32 cellular contexts compared by ENCODE assay signal in the genomic region with DNA sequence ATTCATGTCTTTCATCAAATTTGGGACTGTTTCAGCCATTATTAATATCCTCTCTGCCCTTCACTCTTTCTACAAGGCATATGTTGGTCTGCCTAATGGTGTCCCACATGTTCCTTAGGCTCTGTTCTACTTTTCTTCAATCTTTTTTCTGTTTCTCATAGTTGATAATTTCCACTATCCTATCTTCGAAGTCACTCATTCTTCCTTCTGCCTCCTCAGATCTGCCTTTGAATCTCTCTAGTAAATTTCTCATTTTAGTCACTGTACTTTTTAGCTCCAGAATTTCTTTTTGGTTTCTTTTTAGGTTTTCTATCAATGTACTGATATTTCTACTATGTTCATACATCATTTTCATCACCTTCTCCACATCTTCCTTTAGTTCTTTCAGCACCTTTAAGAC.
"Had no signal": no experiment of that assay in that cellular context is flagged by ENCODE, and none has a peak within 500 bp of the region (broad histone marks: within the 10 kb centered on the region; RNA-seq: fewer than 3 reads in every experiment).

No MANE protein-coding gene starts in this region.

- H3K9me3 ChIP-seq: MG63 had no signal

- H3K4me3 ChIP-seq: MG63 had no signal

- DNase-seq: Karpas-422, Kasumi-1, MG63, MM.1S, MV-4-11, NCI-H1048, NCI-H1092, NCI-H1092 treated with DMSO at 0.1 percent for 48 hours, NCI-H1105, NCI-H1105 treated with DMSO at 0.1 percent for 48 hours, NCI-H1417, NCI-H1417 treated with DMSO at 0.1 percent for 48 hours, NCI-H1436, NCI-H1436 treated with DMSO at 0.1 percent for 48 hours, NCI-H146, NCI-H187, NCI-H187 treated with DMSO at 0.1 percent for 48 hours, NCI-H1930, NCI-H2029, NCI-H2029 treated with DMSO at 0.1 percent for 48 hours, NCI-H2081, NCI-H2081 treated with DMSO at 0.1 percent for 48 hours, NCI-H2107, NCI-H2171, NCI-H2171 treated with DMSO at 0.1 percent for 48 hours, NCI-H2227 treated with DMSO at 0.1 percent for 48 hours, NCI-H226, NCI-H345, NCI-H446, NCI-H446 treated with DMSO at 0.1 percent for 48 hours, NCI-H510A, NCI-H510A treated with DMSO at 0.1 percent for 48 hours had no signal

- H3K36me3 ChIP-seq: MG63 had no signal
